Comparison of ENCODE assay signal across 13 cellular contexts in genomic region chr5:150394103-150394502, GRCh38. TPM values are rescaled to one million over a fixed set of nuclear protein-coding genes. Genes with fewer than 3 reads are reported as not detected.
DNase-seq lines count a peak whose midpoint lies in the region; ATAC-seq, FAIRE-seq and TF ChIP-seq lines count a peak whose summit lies in the region.
"Had no signal": no experiment of that assay in that cellular context is flagged by ENCODE, and none has a peak within 500 bp of the region (broad histone marks: within the 10 kb centered on the region; RNA-seq: fewer than 3 reads in every experiment).

No MANE protein-coding gene starts in this region.

- TF ChIP-seq CTCF in astrocyte of the spinal cord (IDR thresholded peaks at IDR 0.05; ENCODE audit: low read depth, low read length) (no peak), adrenal gland (IDR thresholded peaks at IDR 0.05) (no peak)

- H3K9me3 ChIP-seq in adrenal gland (replicated peaks in 1 of 3) (no peaks in the 10 kb centered on the region), small intestine (ENCODE audit: control insufficient read depth, low read depth) (no peaks in the 10 kb centered on the region)
- H3K9me3 ChIP-seq: upper lobe of left lung had no signal

- no peak overlapping the region for H3K4me3 ChIP-seq in astrocyte of the spinal cord (ENCODE audit: low read depth, low read length)
- H3K4me3 ChIP-seq in adrenal gland = no peak overlapping the region
- H3K4me3 ChIP-seq in small intestine (ENCODE audit: low read depth in 1 of 2, low read length in 2 of 2) = no peak overlapping the region
- H3K4me3 ChIP-seq: upper lobe of left lung had no signal

- no peak for DNase-seq in activated T-cell treated with anti-CD3 and anti-CD28 coated beads, Interleukin-2, amount 50 U/mL, for 24 hours
- no peak for DNase-seq in activated T-cell treated with anti-CD3 and anti-CD28 coated beads, Interleukin-2, amount 50 U/mL, for 1 hour
- DNase-seq in astrocyte of the spinal cord (ENCODE audit: low read depth, low spot score) (peak; percentile 37), adrenal gland (no peak), small intestine (no peak)
- no peak for DNase-seq in stimulated activated naive CD8-positive, alpha-beta T cell treated with anti-CD3 and anti-CD28 coated beads, Interleukin-15, Interleukin-2, amounts not matched to agents 100 U/mL and 50 U/mL, for 24 hours
- DNase-seq: activated effector memory CD4-positive, alpha-beta T cell treated with anti-CD3 and anti-CD28 coated beads, Interleukin-2, amount 50 U/mL, for 16 hours; DND-41; upper lobe of left lung had no signal

- no peak for FAIRE-seq in small intestine (lab: Jason Lieb, UNC)

- H3K27me3 ChIP-seq in adrenal gland (no peaks in the 10 kb centered on the region), small intestine (ENCODE audit: control insufficient read depth in 2 of 2, insufficient read depth in 2 of 2, low read length in 2 of 2) (no peaks in the 10 kb centered on the region)
- H3K27me3 ChIP-seq: upper lobe of left lung had no signal

- in situ Hi-C loops in astrocyte of the spinal cord (cut with HindIII; ENCODE audit: low sequenced_read_pairs) = no loop called here

- no peaks in the 10 kb centered on the region for H3K4me1 ChIP-seq in adrenal gland (replicated peaks in 1 of 2)
- H3K4me1 ChIP-seq in small intestine (ENCODE audit: control insufficient read depth in 2 of 2, insufficient read depth in 1 of 2, low read depth in 1 of 2, low read length in 1 of 2) = no peaks in the 10 kb centered on the region
- H3K4me1 ChIP-seq: upper lobe of left lung had no signal

- no peaks in the 10 kb centered on the region for H3K27me3 Mint-ChIP-seq in activated T-cell treated with anti-CD3 and anti-CD28 coated beads, Interleukin-2, amount 50 U/mL, for 24 hours
- H3K27me3 Mint-ChIP-seq: dendritic cell treated with granulocyte-macrophage colony-stimulating factor and Interleukin-4, amounts not matched to agents 40 ng/mL and 50 ng/mL, for 4 days had no signal

- intact Hi-C loops in adrenal gland (cut with DNase I) = no loop called here

- 58 to 71% (median 62%) methylated on average over 3 of the region's 3 CpGs for WGBS in adrenal gland, 4 donors
- WGBS in small intestine, 3 donors = 74 to 85% (median 79%) methylated on average over 3 of the region's 3 CpGs

- H3K9me3 Mint-ChIP-seq in activated T-cell treated with anti-CD3 and anti-CD28 coated beads, Interleukin-2, amount 50 U/mL, for 24 hours = no peaks in the 10 kb centered on the region
- H3K9me3 Mint-ChIP-seq: dendritic cell treated with granulocyte-macrophage colony-stimulating factor and Interleukin-4, amounts not matched to agents 40 ng/mL and 50 ng/mL, for 4 days had no signal

- H3K27ac Mint-ChIP-seq in activated T-cell treated with anti-CD3 and anti-CD28 coated beads, Interleukin-2, amount 50 U/mL, for 24 hours = peak overlapping the region; percentile 66
- H3K27ac Mint-ChIP-seq: dendritic cell treated with granulocyte-macrophage colony-stimulating factor and Interleukin-4, amounts not matched to agents 40 ng/mL and 50 ng/mL, for 4 days had no signal

- H3K36me3 Mint-ChIP-seq in activated T-cell treated with anti-CD3 and anti-CD28 coated beads, Interleukin-2, amount 50 U/mL, for 24 hours (ENCODE audit: low read depth) = peaks cover 99% of the 10 kb centered on the region

- TF ChIP-seq POLR2A in adrenal gland (IDR thresholded peaks at IDR 0.05) = no peak

- no peak overlapping the region for H3K4me3 Mint-ChIP-seq in activated T-cell treated with anti-CD3 and anti-CD28 coated beads, Interleukin-2, amount 50 U/mL, for 24 hours
- H3K4me3 Mint-ChIP-seq: dendritic cell treated with granulocyte-macrophage colony-stimulating factor and Interleukin-4, amounts not matched to agents 40 ng/mL and 50 ng/mL, for 4 days had no signal

- peaks cover 1% of the 10 kb centered on the region for H3K4me1 Mint-ChIP-seq in activated T-cell treated with anti-CD3 and anti-CD28 coated beads, Interleukin-2, amount 50 U/mL, for 24 hours (ENCODE audit: low read depth)

- H3K27ac ChIP-seq in adrenal gland (no peak overlapping the region), small intestine (ENCODE audit: low read depth in 1 of 2, low read length in 1 of 2) (no peak overlapping the region)
- H3K27ac ChIP-seq: upper lobe of left lung had no signal

- H3K36me3 ChIP-seq in adrenal gland (replicated peaks in 1 of 2) = peaks cover 0 to 81% of the 10 kb centered on the region in 2 donors
- H3K36me3 ChIP-seq in small intestine (ENCODE audit: control insufficient read depth in 2 of 2, insufficient read depth in 2 of 2, low read length in 2 of 2) = peaks cover 20 to 21% of the 10 kb centered on the region in 2 donors

- peak; percentile 49 for ATAC-seq in HG02885 (IDR thresholded peaks at IDR 0.05; ENCODE audit: poor library complexity, unreplicated experiment)
- ATAC-seq in stimulated activated naive CD8-positive, alpha-beta T cell treated with anti-CD3 and anti-CD28 coated beads, Interleukin-15, Interleukin-2, amounts not matched to agents 100 U/mL and 50 U/mL, for 24 hours = peak; percentile 30
- no peak for ATAC-seq in GM21526 (IDR thresholded peaks at IDR 0.05; ENCODE audit: low FRiP score, unreplicated experiment)

RNA-seq across cellular contexts. Expression of gene CD74, which starts 18.6 kb away (rescaled TPM):
- 1,000 to 10,000 TPM in 6 of 8 donors, 100 to 1,000 TPM in 2; 582 to 3,185 (median 2,268) TPM for total RNA-seq in adrenal gland
- 100 to 1,000 TPM; 719 to 852 (median 838) TPM for polyA plus RNA-seq in adrenal gland
- 100 to 1,000 TPM; 288 to 939 (median 792) TPM for polyA plus RNA-seq in small intestine
- total RNA-seq: A673 had no signal

RNA-seq across cellular contexts. Expression of gene TCOF1, which starts 36.6 kb away (rescaled TPM):
- 10 to 100 TPM; 14.7 to 25.8 (median 20.8) TPM for total RNA-seq in adrenal gland
- polyA plus RNA-seq in adrenal gland (10 to 100 TPM; 16.6 to 30.3 (median 22.1) TPM), small intestine (10 to 100 TPM; 18.3 to 29.7 (median 19.3) TPM)

RNA-seq across cellular contexts. Expression of gene RPS14, which starts 55.4 kb away (rescaled TPM):
- total RNA-seq in adrenal gland = 1,000 to 10,000 TPM; 1,380 to 3,506 (median 1,891) TPM
- polyA plus RNA-seq in adrenal gland = 1,000 to 10,000 TPM; 1,067 to 2,924 (median 1,712) TPM
- 1,000 to 10,000 TPM; 2,980 to 5,825 (median 5,408) TPM for polyA plus RNA-seq in small intestine
